8 cellular contexts compared by ENCODE assay signal in genomic region chr13:48302920-48303330, GRCh38. TPM values are rescaled to one million over a fixed set of nuclear protein-coding genes. Genes with fewer than 3 reads are reported as not detected.
DNase-seq lines count a peak whose midpoint lies in the region; ATAC-seq and TF ChIP-seq lines count a peak whose summit lies in the region.

No MANE protein-coding gene starts in this region.

- H3K9me3 ChIP-seq in Peyer's patch = no peaks in the 10 kb centered on the region
- no peaks in the 10 kb centered on the region for H3K9me3 ChIP-seq in ovary

- 4 to 7% (median 4%) methylated on average over 8 of the region's 8 CpGs for WGBS in ovary, 3 donors

- TF ChIP-seq EP300 in ovary (IDR thresholded peaks at IDR 0.05) = no peak

- ATAC-seq in esophagus mucosa (peak; percentile 22), HG02852 (IDR thresholded peaks at IDR 0.05; ENCODE audit: unreplicated experiment) (no peak)

- H3K36me3 ChIP-seq in Peyer's patch (peaks cover 0 to 5% (median 0%) of the 10 kb centered on the region in 3 donors), ovary (no peaks in the 10 kb centered on the region)

- H3K27ac ChIP-seq in Peyer's patch (peak overlapping the region; percentile 95 to 99 (median 98)), ovary (peak overlapping the region; percentile 95 to 98)

- H3K27me3 ChIP-seq in Peyer's patch = no peaks in the 10 kb centered on the region
- H3K27me3 ChIP-seq in ovary = no peaks in the 10 kb centered on the region

- intact Hi-C loops in ovary (cut with DNase I) = loop anchor here in 3 of 4 donors (5.0 to 10.0 kb wide), 4 partner anchors 58 to 176 kb away; partner anchors contain the start of gene ITM2B (in 1 of the 3)

- TF ChIP-seq CTCF in Peyer's patch (IDR thresholded peaks at IDR 0.05) (no peak), ovary (IDR thresholded peaks at IDR 0.05) (no peak), GM10266 (IDR thresholded peaks at IDR 0.05; ENCODE audit: control insufficient read depth, insufficient read depth, low read depth, missing control alignments) (no peak)

- TF ChIP-seq POLR2A in Peyer's patch (IDR thresholded peaks at IDR 0.05) (no peak), ovary (IDR thresholded peaks at IDR 0.05) (no peak)

- H3K4me3 ChIP-seq in Peyer's patch (peak overlapping the region; percentile 66 to 99 (median 90)), ovary (peak overlapping the region; percentile 92)

- DNase-seq in NCI-H82 treated with DMSO at 0.1 percent for 48 hours (lab: John Stamatoyannopoulos, UW; ENCODE audit: unreplicated experiment) (peak; percentile 54), NCI-H82 (lab: John Stamatoyannopoulos, UW) (no peak), Peyer's patch (no peak), ovary (peak in 1 of 5 donors; percentile 27), GM10266 (ENCODE audit: extremely low spot score) (no peak)
- no peak for DNase-seq in stimulated activated CD8-positive, alpha-beta memory T cell treated with anti-CD3 and anti-CD28 coated beads, Interleukin-4, amount 100 ng/mL, for 48 hours

- H3K4me1 ChIP-seq in Peyer's patch (peaks cover 0 to 18% (median 0%) of the 10 kb centered on the region in 4 donors), ovary (ENCODE audit: insufficient read depth) (peaks cover 8% of the 10 kb centered on the region)

RNA-seq across cellular contexts. Expression of gene RB1, which starts 0.6 kb away (rescaled TPM):
- total RNA-seq in Peyer's patch (10 to 100 TPM; 18.2 to 79.2 (median 22.7) TPM), esophagus mucosa (36.1 TPM), ovary (10 to 100 TPM; 23.7 to 36.6 (median 27.3) TPM)
- 10 to 100 TPM; 11.4 to 24.4 TPM for polyA plus RNA-seq in ovary
